ENCODE assay signal across 7 cellular contexts in the genomic region with DNA sequence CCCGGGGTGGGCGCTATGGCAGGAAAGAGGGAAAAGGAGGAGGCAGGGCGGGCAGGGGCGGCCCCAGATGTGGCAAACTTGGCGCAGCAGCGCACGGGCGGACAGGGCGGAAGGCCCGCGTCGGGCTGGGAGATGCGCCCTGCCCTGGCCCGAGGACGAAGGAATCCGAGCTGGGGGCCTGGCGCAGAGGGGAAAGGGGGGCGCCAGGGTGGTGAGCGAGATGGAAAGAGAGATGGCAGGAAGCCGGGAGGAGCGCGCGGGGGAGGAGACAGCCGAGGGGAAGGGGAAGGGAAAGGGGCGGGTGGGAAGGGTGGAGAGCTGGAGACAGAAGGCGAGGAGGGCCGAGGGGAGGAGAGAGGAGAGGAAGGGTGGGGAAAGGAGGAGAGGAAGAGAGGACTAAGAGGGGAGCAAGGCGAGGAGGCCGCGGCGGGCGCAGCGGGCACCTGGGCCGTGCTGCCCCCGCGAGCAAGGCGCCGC. TPM values are rescaled to one million over a fixed set of nuclear protein-coding genes. Genes with fewer than 3 reads are reported as not detected.
DNase-seq lines count a peak whose midpoint lies in the region; ATAC-seq and TF ChIP-seq lines count a peak whose summit lies in the region.

A gene (plus strand): TSS at position 380 of the 477 bp plus-strand sequence. CDS start 147 bp downstream, outside the sequence.

- H3K4me3 ChIP-seq in DND-41 (ENCODE audit: low read depth in 1 of 2, low read length in 2 of 2): peak within 1 kb of the TSS; percentile 73 to 98; a peak in 3 of 4 replicates
- H3K4me3 ChIP-seq in HL-60 (replicated peaks; ENCODE audit: insufficient read depth, low read length): peak within 1 kb of the TSS; percentile 34
- H3K4me3 ChIP-seq in SJSA1: peak within 1 kb of the TSS; percentile 86
- peak within 1 kb of the TSS; percentile 74 for H3K4me3 ChIP-seq in lower lobe of right lung

- ATAC-seq in DND-41 (ENCODE audit: insufficient read depth, low read depth) (peak; percentile 69), lower lobe of right lung (peak; percentile 2 to 24), GM18873 (IDR thresholded peaks at IDR 0.05; ENCODE audit: low FRiP score, unreplicated experiment) (no peak)

- peaks cover 7% of the 10 kb centered on the region for H4K20me1 ChIP-seq in DND-41 (ENCODE audit: insufficient read depth, low read length)

- H3K9me3 ChIP-seq in DND-41 (ENCODE audit: insufficient read depth, low read length, severe bottlenecking): no peaks in the 10 kb centered on the region
- no peaks in the 10 kb centered on the region; the same call in 1 of the 2 replicates for H3K9me3 ChIP-seq in SJSA1 (replicated peaks)
- no peaks in the 10 kb centered on the region for H3K9me3 ChIP-seq in lower lobe of right lung

- peak; percentile 71 for DNase-seq in DND-41
- DNase-seq in HL-60 (ENCODE audit: low read depth in 1 of 2, low spot score in 1 of 2): peak in 1 of 2 experiments; percentile 78
- DNase-seq in SJSA1 (ENCODE audit: low read depth in 1 of 2, low spot score in 2 of 2): peak; percentile 63 to 88
- peak in 1 of 2 donors; percentile 64 for DNase-seq in dermis microvascular lymphatic vessel endothelial cell (ENCODE audit: low read depth in 2 of 2)
- DNase-seq in lower lobe of right lung: peak; percentile 72

- no peak for TF ChIP-seq CTCF in DND-41 (IDR thresholded peaks at IDR 0.05; ENCODE audit: borderline replicate concordance, extremely low read depth, low read length, poor library complexity, severe bottlenecking)
- TF ChIP-seq CTCF in HL-60 (IDR thresholded peaks at IDR 0.05; ENCODE audit: insufficient read depth, low read length): no peak
- no peak for TF ChIP-seq CTCF in lower lobe of right lung (IDR thresholded peaks at IDR 0.05)
- TF ChIP-seq CTCF in subcutaneous adipose tissue (IDR thresholded peaks at IDR 0.05; ENCODE audit: low read depth): no peak

- H3K4me1 ChIP-seq in DND-41 (ENCODE audit: insufficient read depth, low read length) (peaks cover 35% of the 10 kb centered on the region), SJSA1 (replicated peaks) (peaks cover 39% of the 10 kb centered on the region), lower lobe of right lung (peaks cover 50% of the 10 kb centered on the region)

- H3K36me3 ChIP-seq in DND-41 (ENCODE audit: insufficient read depth, low read length): peaks cover 19% of the 10 kb centered on the region
- H3K36me3 ChIP-seq in SJSA1: peaks cover 39% of the 10 kb centered on the region
- H3K36me3 ChIP-seq in lower lobe of right lung: peaks cover 12% of the 10 kb centered on the region

- intact Hi-C loops in lower lobe of right lung (cut with DNase I): no loop called here

- H3K27ac ChIP-seq in DND-41 (ENCODE audit: low read length) (peak within 1 kb of the TSS; percentile 83), HL-60 (replicated peaks) (peak within 1 kb of the TSS; percentile 47), SJSA1 (peak within 1 kb of the TSS; percentile 83), lower lobe of right lung (peak within 1 kb of the TSS; percentile 90)

- H2AFZ ChIP-seq in DND-41 (ENCODE audit: low read depth, low read length): peak within 1 kb of the TSS; percentile 99

- H3K9ac ChIP-seq in DND-41 (ENCODE audit: low read depth, low read length): peak within 1 kb of the TSS; percentile 89

- peaks cover 13% of the 10 kb centered on the region; the same call in 1 of the 2 replicates for H3K79me2 ChIP-seq in DND-41 (ENCODE audit: insufficient read depth, low read length)

- H3K4me2 ChIP-seq in DND-41 (ENCODE audit: insufficient read depth, low read length): peak within 1 kb of the TSS; percentile 100

- H3K27me3 ChIP-seq in DND-41 (ENCODE audit: insufficient read depth, low read length, poor library complexity) (no peaks in the 10 kb centered on the region), HL-60 (ENCODE audit: insufficient read depth, poor library complexity, severe bottlenecking) (no peaks in the 10 kb centered on the region), SJSA1 (replicated peaks) (no peaks in the 10 kb centered on the region), lower lobe of right lung (ENCODE audit: low read depth) (no peaks in the 10 kb centered on the region)

RNA-seq across cellular contexts. Expression of the gene that starts here (rescaled TPM):
- total RNA-seq in SJSA1 (2014; rRNA removed; shearing (Covaris generic)): 30.7 and 36.5 TPM in 2 replicates
- total RNA-seq in dermis microvascular lymphatic vessel endothelial cell (10.5 and 14.0 TPM in 2 replicates), lower lobe of right lung (36.5 TPM), subcutaneous adipose tissue (10 to 100 TPM; 13.0 to 21.6 (median 20.8) TPM)

Comparison
In these comparisons a context has a peak if more than half of its experiments do, and no peak if none do; other contexts are left out.
1. H3K4me3 ChIP-seq: peak in every context shown above with its lines; median percentile 86 in SJSA1; 86 in DND-41; 74 in lower lobe of right lung; 34 in HL-60.